Comparison of ENCODE assay signal across 21 cellular contexts in the genomic region with DNA sequence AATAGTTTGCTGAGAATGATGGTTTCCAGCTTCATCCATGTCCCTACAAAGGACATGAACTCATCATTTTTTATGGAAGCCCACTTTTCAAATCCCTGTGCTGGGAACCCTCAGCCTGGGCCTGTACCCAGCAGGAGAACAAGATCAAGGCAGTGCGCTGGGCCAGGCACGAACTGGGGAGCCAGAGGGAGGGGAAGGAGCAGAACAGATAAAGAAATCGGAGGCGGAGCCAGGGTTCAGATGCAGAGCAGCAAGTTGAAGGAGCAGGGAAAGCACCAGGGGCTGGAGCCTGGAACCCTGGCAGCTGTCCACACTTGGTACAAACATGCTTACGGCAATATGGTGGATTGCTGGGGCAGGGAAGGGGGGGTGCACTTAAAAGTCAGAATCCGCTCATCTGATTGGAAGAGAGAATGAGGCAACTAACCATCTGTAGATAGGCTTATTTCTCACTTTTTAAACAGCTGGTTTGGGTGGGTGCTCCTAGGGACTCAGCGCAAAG.
DNase-seq lines count a peak whose midpoint lies in the region; ATAC-seq and TF ChIP-seq lines count a peak whose summit lies in the region.
"Had no signal": no experiment of that assay in that cellular context is flagged by ENCODE, and none has a peak within 500 bp of the region (broad histone marks: within the 10 kb centered on the region; RNA-seq: fewer than 3 reads in every experiment).

No MANE protein-coding gene starts in this region.

- H3K27ac ChIP-seq in H9 (ENCODE audit: insufficient read length, low read depth, low read length) (no peak overlapping the region), mesendoderm (ENCODE audit: low read depth, low read length) (no peak overlapping the region)
- H3K27ac ChIP-seq: HL-60 had no signal

- H3K18ac ChIP-seq in H9 (ENCODE audit: insufficient read length, low read depth, low read length): no peak overlapping the region
- H3K18ac ChIP-seq in mesendoderm (ENCODE audit: low read length): no peak overlapping the region

- H3K36me3 Mint-ChIP-seq in H9 (ENCODE audit: insufficient read depth in 1 of 3, low read depth in 3 of 3) (no peaks in the 10 kb centered on the region), WTC11 (no peaks in the 10 kb centered on the region)
- H3K36me3 Mint-ChIP-seq: CD8-positive, alpha-beta memory T cell; IgD-negative memory B cell had no signal

- H2BK15ac ChIP-seq in H9 (ENCODE audit: low read depth, low read length) (no peak overlapping the region), mesendoderm (replicated peaks; ENCODE audit: low read depth) (no peak overlapping the region)

- H3K4me1 ChIP-seq in H9 (ENCODE audit: insufficient read depth, low read length) (no peaks in the 10 kb centered on the region; the same call in 1 of the 2 replicates), mesendoderm (ENCODE audit: control insufficient read depth, low read depth, low read length) (peaks cover 2% of the 10 kb centered on the region)

- peak; percentile 54; the same call in 1 of the 2 replicates for ATAC-seq in WTC11
- no peak for ATAC-seq in GM21528 (IDR thresholded peaks at IDR 0.05; ENCODE audit: low FRiP score, unreplicated experiment)
- ATAC-seq in left ventricle myocardium superior: no peak

- H4K8ac ChIP-seq in H9 (replicated peaks; ENCODE audit: insufficient read length, low read depth, low read length) (no peak overlapping the region), mesendoderm (ENCODE audit: low read depth, low read length) (no peak overlapping the region)

- WGBS in H9 (ENCODE audit: extremely low coverage, insufficient read length, low lambda C conversion rate): no CpG with 5 or more reads among the region's 7 CpGs
- WGBS in mesendoderm (ENCODE audit: extremely low coverage, insufficient coverage, low lambda C conversion rate): no CpG with 5 or more reads among the region's 7 CpGs

- H2AK5ac ChIP-seq in H9 (ENCODE audit: insufficient read length, low read length): no peak overlapping the region
- H2AK5ac ChIP-seq in mesendoderm (ENCODE audit: low read length): no peak overlapping the region

- H3K4me1 Mint-ChIP-seq in H9 (peaks cover 13 to 16% of the 10 kb centered on the region in 2 experiments), WTC11 (peaks cover 16% of the 10 kb centered on the region)
- H3K4me1 Mint-ChIP-seq: CD8-positive, alpha-beta memory T cell; IgD-negative memory B cell had no signal

- no peak overlapping the region for H3K14ac ChIP-seq in H9 (ENCODE audit: insufficient read depth, low read length)

- no peaks in the 10 kb centered on the region; a peak in 1 of 5 replicates for H3K9me3 Mint-ChIP-seq in H9
- H3K9me3 Mint-ChIP-seq in WTC11: no peaks in the 10 kb centered on the region
- H3K9me3 Mint-ChIP-seq: CD8-positive, alpha-beta memory T cell had no signal

- no peak overlapping the region for H4K91ac ChIP-seq in H9 (ENCODE audit: insufficient read length, low read depth, low read length)

- intact Hi-C loops in left ventricle myocardium superior (cut with micrococcal nuclease): no loop called here

- POLR2A ChIA-PET in WTC11 (lab: Charles Lee): no interaction called here

- H3K36me3 ChIP-seq in mesendoderm (ENCODE audit: control insufficient read depth, insufficient read depth, low read length): no peaks in the 10 kb centered on the region

- H3K4me2 ChIP-seq in H9 (ENCODE audit: insufficient read depth, insufficient read length, low read length) (no peak overlapping the region), mesendoderm (ENCODE audit: low read length) (no peak overlapping the region)

- H3K27ac Mint-ChIP-seq in H9 (no peak overlapping the region), WTC11 (peak overlapping the region; percentile 48; the same call in 1 of the 2 replicates)
- H3K27ac Mint-ChIP-seq: CD8-positive, alpha-beta memory T cell; IgD-negative memory B cell had no signal

- no peak overlapping the region for H2BK120ac ChIP-seq in H9 (ENCODE audit: low read depth, low read length, poor library complexity, severe bottlenecking)
- H2BK120ac ChIP-seq in mesendoderm (ENCODE audit: low read depth, low read length): no peak overlapping the region

- H3T11ph ChIP-seq in H9 (ENCODE audit: low read length): no peak overlapping the region

- no peaks in the 10 kb centered on the region for H3K9me3 ChIP-seq in H9 (ENCODE audit: control insufficient read depth, low read depth, low read length)

- CTCF ChIA-PET in WTC11 (lab: Charles Lee): no interaction called here

- no peak overlapping the region for H2BK20ac ChIP-seq in H9 (ENCODE audit: low read depth, low read length, poor library complexity, severe bottlenecking)

- no peaks in the 10 kb centered on the region for H3K23me2 ChIP-seq in H9 (ENCODE audit: insufficient read length, low read depth, low read length, poor library complexity, severe bottlenecking)

- H3K4ac ChIP-seq in H9 (ENCODE audit: low read depth, low read length) (no peak overlapping the region), mesendoderm (ENCODE audit: low read depth, low read length) (no peak overlapping the region)

- H3K27me3 ChIP-seq in H9 (ENCODE audit: insufficient read depth, low read length) (no peaks in the 10 kb centered on the region), mesendoderm (ENCODE audit: insufficient read depth, low read length, poor library complexity) (no peaks in the 10 kb centered on the region)

- no peak overlapping the region for H2AFZ ChIP-seq in H9 (ENCODE audit: low read length)

- H3K56ac ChIP-seq in H9 (ENCODE audit: insufficient read length, low read depth, low read length) (no peak overlapping the region), mesendoderm (ENCODE audit: low read length) (no peak overlapping the region)

- H2BK5ac ChIP-seq in H9 (ENCODE audit: insufficient read length, low read length): no peak overlapping the region
- no peak overlapping the region for H2BK5ac ChIP-seq in mesendoderm (ENCODE audit: low read length)

- DNase-seq in A172 (ENCODE audit: low spot score): peak; percentile 84
- peak; percentile 65 for DNase-seq in H9
- DNase-seq in WTC11 (ENCODE audit: low spot score): peak; percentile 28
- peak; percentile 66 for DNase-seq in mesendoderm
- no peak for DNase-seq in T-helper 1 cell
- DNase-seq in left ventricle myocardium superior: no peak
- DNase-seq: ACHN; C1 segment of cervical spinal cord; CD8-positive, alpha-beta memory T cell; DMS79 treated with DMSO at 0.1 percent for 48 hours; Karpas-422; NCI-H1417 treated with DMSO at 0.1 percent for 48 hours; NCI-H187 treated with DMSO at 0.1 percent for 48 hours; NCI-H2171; NCI-H526 treated with DMSO at 0.1 percent for 48 hours; NK-92 treated with Interleukin-12 subunit alpha and Interleukin-12 subunit beta, amount 100 ng/mL, for 24 hours; RPMI8226; SIG-M5 had no signal

- H3K79me2 ChIP-seq in H9 (ENCODE audit: insufficient read depth, low read length) (no peaks in the 10 kb centered on the region), mesendoderm (ENCODE audit: control insufficient read depth, insufficient read depth, low read length) (no peaks in the 10 kb centered on the region)

- H3K4me3 ChIP-seq in mesendoderm (ENCODE audit: low read length): no peak overlapping the region

- H4K5ac ChIP-seq in H9 (ENCODE audit: insufficient read length, low read depth, low read length) (no peak overlapping the region), mesendoderm (ENCODE audit: low read length) (no peak overlapping the region)

- H2BK12ac ChIP-seq in H9 (ENCODE audit: insufficient read length, low read depth, low read length): no peak overlapping the region

- H3K79me1 ChIP-seq in H9 (ENCODE audit: insufficient read depth, low read depth, low read length, poor library complexity, severe bottlenecking) (no peaks in the 10 kb centered on the region), mesendoderm (ENCODE audit: low read length) (no peaks in the 10 kb centered on the region)

- H3K9ac ChIP-seq in H9 (ENCODE audit: extremely low read depth, insufficient read length, low read length) (no peak overlapping the region), mesendoderm (ENCODE audit: low read length) (no peak overlapping the region)

- H3K23ac ChIP-seq in H9 (ENCODE audit: insufficient read length, low read depth, low read length) (no peak overlapping the region), mesendoderm (ENCODE audit: low read length) (no peak overlapping the region)

- peaks cover 3% of the 10 kb centered on the region for H4K20me1 ChIP-seq in H9 (ENCODE audit: control insufficient read depth, insufficient read depth, insufficient read length)

- H3K27me3 Mint-ChIP-seq in H9 (ENCODE audit: low read depth) (peaks cover 5% of the 10 kb centered on the region), WTC11 (ENCODE audit: low read depth) (no peaks in the 10 kb centered on the region)

- H3K4me3 Mint-ChIP-seq in H9: no peak overlapping the region
- H3K4me3 Mint-ChIP-seq in WTC11: 0 out of 2 replicates have a peak overlapping the region, but pooled peaks have one; percentile 6
- H3K4me3 Mint-ChIP-seq: CD8-positive, alpha-beta memory T cell; IgD-negative memory B cell had no signal

- no peak for TF ChIP-seq CTCF in H9 (conservative IDR thresholded peaks at IDR 0.05)
- no peak for TF ChIP-seq CTCF in WTC11 (IDR thresholded peaks at IDR 0.05)

TF ChIP-seq in WTC11, 78 proteins besides CTCF, POLR2A, EP300 and RAD21 (continues in another document):
- TF ChIP-seq E2F4 (CRISPR knock-in tag; IDR thresholded peaks at IDR 0.05; ENCODE audit: borderline replicate concordance, low read depth) (no peak), NFATC4 (CRISPR knock-in tag; IDR thresholded peaks at IDR 0.05) (no peak), CREM (CRISPR knock-in tag; IDR thresholded peaks at IDR 0.05) (no peak)

Comparison
In these comparisons a context has a peak if more than half of its experiments do, and no peak if none do; other contexts are left out.
1. DNase-seq: peak in A172 (single experiment), H9 (single experiment), WTC11 (single experiment) and mesendoderm (single experiment); none in T-helper 1 cell (0 of 5) and left ventricle myocardium superior (single experiment).